Comparison of ENCODE assay signal across 38 cellular contexts in the genomic region with DNA sequence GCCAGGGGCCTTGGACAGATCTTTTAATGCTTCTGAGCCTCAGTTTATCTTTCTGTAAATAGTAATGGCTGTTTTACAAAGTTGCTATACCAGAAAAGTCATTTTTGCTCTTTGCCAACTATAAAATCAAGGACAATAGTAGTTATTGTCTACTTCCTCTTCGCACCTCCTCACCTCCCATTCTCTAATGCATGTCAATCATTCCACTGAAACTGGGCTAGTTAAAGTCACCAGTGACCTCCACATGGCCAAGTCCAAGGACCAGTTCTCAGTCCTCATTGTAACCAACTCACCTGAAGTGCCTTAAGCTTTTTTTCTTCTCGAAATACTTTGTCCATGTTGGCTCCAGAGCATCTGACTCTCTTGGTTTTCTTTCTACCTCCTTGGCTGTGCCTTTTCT. TPM values are rescaled to one million over a fixed set of nuclear protein-coding genes. Genes with fewer than 3 reads are reported as not detected.
"Had no signal": no experiment of that assay in that cellular context is flagged by ENCODE, and none has a peak within 500 bp of the region (broad histone marks: within the 10 kb centered on the region; RNA-seq: fewer than 3 reads in every experiment).

No MANE protein-coding gene starts in this region.

- H3K4me2 ChIP-seq: KMS-11 had no signal

- H3K27me3 ChIP-seq: MG63 had no signal

- DNase-seq: Karpas-422, Kasumi-1, MG63, MM.1S, MV-4-11, NCI-H1048, NCI-H1092, NCI-H1092 treated with DMSO at 0.1 percent for 48 hours, NCI-H1105, NCI-H1105 treated with DMSO at 0.1 percent for 48 hours, NCI-H1417, NCI-H1417 treated with DMSO at 0.1 percent for 48 hours, NCI-H1436, NCI-H1436 treated with DMSO at 0.1 percent for 48 hours, NCI-H146, NCI-H1694, NCI-H1694 treated with DMSO at 0.1 percent for 48 hours, NCI-H187, NCI-H187 treated with DMSO at 0.1 percent for 48 hours, NCI-H1930, NCI-H2029, NCI-H2029 treated with DMSO at 0.1 percent for 48 hours, NCI-H2081, NCI-H2081 treated with DMSO at 0.1 percent for 48 hours, NCI-H2107, NCI-H2171, NCI-H2171 treated with DMSO at 0.1 percent for 48 hours, NCI-H2227 treated with DMSO at 0.1 percent for 48 hours, NCI-H226, NCI-H345, NCI-H446, NCI-H446 treated with DMSO at 0.1 percent for 48 hours, NCI-H510A had no signal

- H3K27ac ChIP-seq: KMS-11 had no signal

- H3K4me3 ChIP-seq: MG63 had no signal

- H3K9ac ChIP-seq: KMS-11 had no signal

- H3K9me3 ChIP-seq: MG63 had no signal

- H3K36me3 ChIP-seq: MG63 had no signal

RNA-seq across cellular contexts. Expression of gene NCR2, which starts 51.2 kb away (rescaled TPM):
- total RNA-seq: LHCN-M2, M059J, MCF 10A, NCI-H460 had no signal
